Comparison of ENCODE assay signal across 14 cellular contexts in the genomic region with DNA sequence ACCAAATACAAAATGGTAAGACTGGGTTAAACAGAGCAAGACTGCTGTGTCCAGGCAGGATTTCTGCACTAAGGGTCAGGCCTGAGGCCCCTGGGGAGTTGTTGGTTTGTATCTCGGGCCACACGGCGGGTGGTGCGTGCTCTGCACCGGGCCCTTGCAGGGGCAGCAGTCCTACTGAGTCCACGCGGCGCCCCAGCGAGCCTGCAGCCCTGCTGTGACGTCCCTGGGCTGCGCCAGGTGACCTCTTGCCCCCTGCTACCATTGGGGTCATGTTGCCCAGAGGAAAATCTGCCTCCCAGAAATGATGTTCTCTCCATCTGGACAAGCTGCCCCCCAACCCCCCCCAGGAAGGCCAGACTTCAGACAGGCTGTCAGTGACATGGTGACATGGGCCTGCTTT.
"Had no signal": no experiment of that assay in that cellular context is flagged by ENCODE, and none has a peak within 500 bp of the region (broad histone marks: within the 10 kb centered on the region; RNA-seq: fewer than 3 reads in every experiment).

No MANE protein-coding gene starts in this region.

- DNase-seq: activated CD4-positive, alpha-beta T cell treated with anti-CD3 and anti-CD28 coated beads for 1 hour; activated naive CD4-positive, alpha-beta T cell; caudate nucleus; colonic mucosa; effector memory CD4-positive, alpha-beta T cell; nucleus accumbens; psoas muscle; sigmoid colon; stimulated activated CD4-positive, alpha-beta T cell treated with anti-CD3 and anti-CD28 coated beads, Interleukin-12 subunit alpha, Interleukin-12 subunit beta, amount 100 ng/mL, for 4 hours; SW 1271; T1000; thyroid gland; uterus had no signal

- ATAC-seq: gastroesophageal sphincter, psoas muscle had no signal
